Comparison of ENCODE assay signal across 1 cellular context in the genomic region with DNA sequence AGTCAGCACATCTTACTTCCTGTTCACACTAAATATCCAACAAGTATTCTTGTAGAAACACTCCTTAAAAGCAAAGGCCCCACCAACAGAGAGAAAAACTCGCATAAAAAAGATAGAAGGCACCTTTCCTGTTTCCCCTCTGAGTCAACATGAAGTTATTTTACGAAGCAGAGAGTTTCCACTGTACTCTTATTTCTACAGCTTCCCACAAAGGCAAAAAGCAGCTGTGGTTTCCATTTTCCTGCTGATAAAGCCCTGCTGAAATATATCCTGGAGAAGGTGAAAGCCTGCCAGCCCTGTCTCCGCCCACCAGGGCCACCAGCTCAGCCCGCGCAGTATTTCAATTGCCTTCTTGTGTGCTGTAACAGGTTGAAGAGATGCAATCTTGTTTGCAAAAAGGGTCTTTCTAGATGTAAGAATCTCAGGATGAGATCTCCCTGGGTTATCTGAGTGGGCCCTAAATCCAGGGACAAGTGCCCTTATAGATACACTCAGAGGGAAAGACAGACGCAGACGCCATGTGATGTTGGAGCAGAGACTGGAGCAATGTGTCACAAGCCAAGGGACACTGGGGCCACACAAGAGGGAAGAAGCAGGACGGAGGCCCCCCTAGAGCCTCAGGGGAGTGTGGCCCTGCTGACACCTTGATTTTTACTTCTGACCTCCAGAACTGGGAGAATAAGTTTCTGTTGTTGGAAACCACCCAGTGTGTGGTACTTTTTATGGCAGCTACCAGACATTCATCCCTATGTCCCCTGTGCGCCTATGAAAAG.
A peak's percentile ranks its signal among the peaks of the same experiment; 100 is the strongest.
TF ChIP-seq lines count a peak whose summit lies in the region.

No MANE protein-coding gene starts in this region.

TF ChIP-seq in GM12878, 131 proteins besides CTCF, POLR2A, EP300 and RAD21 (continued from another document):
- no peak for TF ChIP-seq HDGF (IDR thresholded peaks at IDR 0.05)
- TF ChIP-seq SMAD5 (IDR thresholded peaks at IDR 0.05; ENCODE audit: low read depth), result no peak
- no peak for TF ChIP-seq BRCA1 (IDR thresholded peaks at IDR 0.05; ENCODE audit: low read depth, low read length)
- TF ChIP-seq EED (IDR thresholded peaks at IDR 0.05; ENCODE audit: low read depth), result 0 out of 2 replicates have a peak, but pooled peaks have one; percentile 47
